Comparison of ENCODE assay signal across 27 cellular contexts in genomic region chr6:74863968-74864367, GRCh38.
"Had no signal": no experiment of that assay in that cellular context is flagged by ENCODE, and none has a peak within 500 bp of the region (broad histone marks: within the 10 kb centered on the region; RNA-seq: fewer than 3 reads in every experiment).

No MANE protein-coding gene starts in this region.

- H3K4me3 Mint-ChIP-seq: activated CD4-positive, alpha-beta memory T cell treated with anti-CD3 and anti-CD28 coated beads, Interleukin-2, amount 10 ng/mL, durations not matched to agents 7 days and 5 days; activated CD4-positive, alpha-beta T cell treated with anti-CD3 and anti-CD28 coated beads for 36 hours; activated CD4-positive, alpha-beta T cell treated with anti-CD3 and anti-CD28 coated beads, Interleukin-2, amount 10 ng/mL, durations not matched to agents 24 days and 14 days; activated naive CD4-positive, alpha-beta T cell treated with anti-CD3 and anti-CD28 coated beads, Interleukin-2, amount 10 ng/mL, durations not matched to agents 7 days and 5 days; activated naive CD8-positive, alpha-beta T cell treated with anti-CD3 and anti-CD28 coated beads, Interleukin-2, amount 10 ng/mL, durations not matched to agents 7 days and 5 days; activated T-cell treated with anti-CD3 and anti-CD28 coated beads, Interleukin-2, amount 50 U/mL, for 24 hours; activated T-cell treated with anti-CD3 and anti-CD28 coated beads, Interleukin-2, amount 50 U/mL, for 72 hours; effector memory CD8-positive, alpha-beta T cell had no signal

- H3K9me3 ChIP-seq: esophagus muscularis mucosa, gastrocnemius medialis had no signal

- H3K36me3 ChIP-seq: brain microvascular endothelial cell, esophagus muscularis mucosa, gastrocnemius medialis had no signal

- DNase-seq: activated CD4-positive, alpha-beta memory T cell treated with anti-CD3 and anti-CD28 coated beads, Interleukin-2, amount 10 ng/mL, durations not matched to agents 7 days and 5 days; activated CD4-positive, alpha-beta T cell treated with anti-CD3 and anti-CD28 coated beads for 36 hours; activated CD4-positive, alpha-beta T cell treated with anti-CD3 and anti-CD28 coated beads, Interleukin-2, amount 10 ng/mL, durations not matched to agents 24 days and 14 days; activated CD4-positive, CD25-positive, alpha-beta regulatory T cell; activated CD4-positive, CD25-positive, alpha-beta regulatory T cell treated with anti-CD3 and anti-CD28 coated beads, Interleukin-2, amount 50 U/mL, for 72 hours; activated CD8-positive, alpha-beta memory T cell treated with anti-CD3 and anti-CD28 coated beads, Interleukin-2, amount 50 U/mL, for 48 hours; activated gamma-delta T cell; activated naive CD4-positive, alpha-beta T cell; activated naive CD4-positive, alpha-beta T cell treated with anti-CD3 and anti-CD28 coated beads, Interleukin-2, amount 10 ng/mL, durations not matched to agents 7 days and 5 days; activated naive CD8-positive, alpha-beta T cell treated with anti-CD3 and anti-CD28 coated beads, Interleukin-2, amount 10 ng/mL, durations not matched to agents 7 days and 5 days; activated T-cell treated with anti-CD3 and anti-CD28 coated beads for 4 hours; activated T-cell treated with anti-CD3 and anti-CD28 coated beads, Interleukin-2, amount 50 U/mL, for 24 hours; activated T-cell treated with anti-CD3 and anti-CD28 coated beads, Interleukin-2, amount 50 U/mL, for 72 hours; amniotic stem cell; anterior cingulate cortex; brain microvascular endothelial cell; cortex of kidney; dermis blood vessel endothelial cell; effector CD4-positive, alpha-beta T cell; effector memory CD8-positive, alpha-beta T cell; erythroblast; foreskin keratinocyte; gastrocnemius medialis; glutamatergic neuron; T-helper 2 cell had no signal

- H3K4me1 ChIP-seq: esophagus muscularis mucosa, foreskin keratinocyte, gastrocnemius medialis had no signal

- H3K4me3 ChIP-seq: esophagus muscularis mucosa, gastrocnemius medialis had no signal

- H3K27ac Mint-ChIP-seq: activated CD4-positive, alpha-beta memory T cell treated with anti-CD3 and anti-CD28 coated beads, Interleukin-2, amount 10 ng/mL, durations not matched to agents 7 days and 5 days; activated CD4-positive, alpha-beta T cell treated with anti-CD3 and anti-CD28 coated beads for 36 hours; activated CD4-positive, alpha-beta T cell treated with anti-CD3 and anti-CD28 coated beads, Interleukin-2, amount 10 ng/mL, durations not matched to agents 24 days and 14 days; activated naive CD4-positive, alpha-beta T cell treated with anti-CD3 and anti-CD28 coated beads, Interleukin-2, amount 10 ng/mL, durations not matched to agents 7 days and 5 days; activated naive CD4-positive, alpha-beta T cell treated with anti-CD3 and anti-CD28 coated beads, Interleukin-2, amount 50 U/mL, for 72 hours; activated naive CD8-positive, alpha-beta T cell treated with anti-CD3 and anti-CD28 coated beads, Interleukin-2, amount 10 ng/mL, durations not matched to agents 7 days and 5 days; activated T-cell treated with anti-CD3 and anti-CD28 coated beads, Interleukin-2, amount 50 U/mL, for 24 hours; activated T-cell treated with anti-CD3 and anti-CD28 coated beads, Interleukin-2, amount 50 U/mL, for 72 hours; effector memory CD8-positive, alpha-beta T cell had no signal

- H3K9me3 Mint-ChIP-seq: activated CD4-positive, alpha-beta T cell treated with anti-CD3 and anti-CD28 coated beads, Interleukin-2, amount 10 ng/mL, durations not matched to agents 24 days and 14 days; activated naive CD4-positive, alpha-beta T cell treated with anti-CD3 and anti-CD28 coated beads, Interleukin-2, amount 10 ng/mL, durations not matched to agents 7 days and 5 days; activated T-cell treated with anti-CD3 and anti-CD28 coated beads, Interleukin-2, amount 50 U/mL, for 24 hours; activated T-cell treated with anti-CD3 and anti-CD28 coated beads, Interleukin-2, amount 50 U/mL, for 72 hours; effector memory CD8-positive, alpha-beta T cell had no signal

- H3K27ac ChIP-seq: brain microvascular endothelial cell, esophagus muscularis mucosa, foreskin keratinocyte, gastrocnemius medialis had no signal

- H3K36me3 Mint-ChIP-seq: activated naive CD4-positive, alpha-beta T cell treated with anti-CD3 and anti-CD28 coated beads, Interleukin-2, amount 10 ng/mL, durations not matched to agents 7 days and 5 days; activated naive CD4-positive, alpha-beta T cell treated with anti-CD3 and anti-CD28 coated beads, Interleukin-2, amount 50 U/mL, for 72 hours; activated naive CD8-positive, alpha-beta T cell treated with anti-CD3 and anti-CD28 coated beads, Interleukin-2, amount 10 ng/mL, durations not matched to agents 7 days and 5 days had no signal

- H3K27me3 Mint-ChIP-seq: activated CD4-positive, alpha-beta memory T cell treated with anti-CD3 and anti-CD28 coated beads, Interleukin-2, amount 10 ng/mL, durations not matched to agents 7 days and 5 days; activated CD4-positive, alpha-beta T cell treated with anti-CD3 and anti-CD28 coated beads for 36 hours; activated CD4-positive, alpha-beta T cell treated with anti-CD3 and anti-CD28 coated beads, Interleukin-2, amount 10 ng/mL, durations not matched to agents 24 days and 14 days; activated naive CD4-positive, alpha-beta T cell treated with anti-CD3 and anti-CD28 coated beads, Interleukin-2, amount 10 ng/mL, durations not matched to agents 7 days and 5 days; activated naive CD8-positive, alpha-beta T cell treated with anti-CD3 and anti-CD28 coated beads, Interleukin-2, amount 10 ng/mL, durations not matched to agents 7 days and 5 days; activated T-cell treated with anti-CD3 and anti-CD28 coated beads, Interleukin-2, amount 50 U/mL, for 24 hours; effector memory CD8-positive, alpha-beta T cell had no signal

- H3K27me3 ChIP-seq: brain microvascular endothelial cell, esophagus muscularis mucosa, foreskin keratinocyte, gastrocnemius medialis had no signal

- ATAC-seq: activated CD4-positive, alpha-beta T cell treated with anti-CD3 and anti-CD28 coated beads for 36 hours; activated naive CD4-positive, alpha-beta T cell treated with anti-CD3 and anti-CD28 coated beads, Interleukin-2, amount 50 U/mL, for 72 hours; activated T-cell treated with anti-CD3 and anti-CD28 coated beads, Interleukin-2, amount 50 U/mL, for 72 hours; effector memory CD8-positive, alpha-beta T cell; foreskin keratinocyte; gastrocnemius medialis had no signal

- H3K4me1 Mint-ChIP-seq: activated CD4-positive, alpha-beta memory T cell treated with anti-CD3 and anti-CD28 coated beads, Interleukin-2, amount 10 ng/mL, durations not matched to agents 7 days and 5 days; activated CD4-positive, alpha-beta T cell treated with anti-CD3 and anti-CD28 coated beads for 36 hours; activated CD4-positive, alpha-beta T cell treated with anti-CD3 and anti-CD28 coated beads, Interleukin-2, amount 10 ng/mL, durations not matched to agents 24 days and 14 days; activated naive CD4-positive, alpha-beta T cell treated with anti-CD3 and anti-CD28 coated beads, Interleukin-2, amount 10 ng/mL, durations not matched to agents 7 days and 5 days; activated naive CD8-positive, alpha-beta T cell treated with anti-CD3 and anti-CD28 coated beads, Interleukin-2, amount 10 ng/mL, durations not matched to agents 7 days and 5 days had no signal
